8 cellular contexts compared by ENCODE assay signal in genomic region chr15:52018693-52019393, GRCh38. TPM values are rescaled to one million over a fixed set of nuclear protein-coding genes. Genes with fewer than 3 reads are reported as not detected.
DNase-seq lines count a peak whose midpoint lies in the region; ATAC-seq and TF ChIP-seq lines count a peak whose summit lies in the region.

TSS of gene MAPK6 (plus strand) at chr15:52019219. CDS start at chr15:52046461, 27,242 bp downstream.

- peaks cover 1% of the 10 kb centered on the region for H3K36me3 ChIP-seq in endodermal cell (ENCODE audit: control insufficient read depth, insufficient read depth, low read length)

- H3K27ac Mint-ChIP-seq in endodermal cell (peak within 1 kb of the TSS; percentile 99), mesothelial cell of epicardium (peak within 1 kb of the TSS; percentile 100)

- peak within 1 kb of the TSS; percentile 93 for H3K4me3 ChIP-seq in endodermal cell (ENCODE audit: low read length)

- H3K27me3 ChIP-seq in endodermal cell (ENCODE audit: control insufficient read depth, insufficient read depth, low read length, poor library complexity, severe bottlenecking) = no peaks in the 10 kb centered on the region

- H3K4me1 ChIP-seq in endodermal cell (ENCODE audit: control insufficient read depth, insufficient read depth, low read length) = no peaks in the 10 kb centered on the region

- H3K36me3 Mint-ChIP-seq in endodermal cell (ENCODE audit: low read depth) (no peaks in the 10 kb centered on the region), mesothelial cell of epicardium (no peaks in the 10 kb centered on the region)

- no peak for TF ChIP-seq CTCF in endodermal cell (conservative IDR thresholded peaks at IDR 0.05)
- TF ChIP-seq CTCF in mesothelial cell of epicardium (IDR thresholded peaks at IDR 0.05; ENCODE audit: unreplicated experiment) = no peak

- H3K27ac ChIP-seq in endodermal cell (ENCODE audit: low read depth, low read length) = peak within 1 kb of the TSS; percentile 99

- H3K4me1 Mint-ChIP-seq in endodermal cell = peaks cover 32% of the 10 kb centered on the region
- H3K4me1 Mint-ChIP-seq in mesothelial cell of epicardium = peaks cover 32% of the 10 kb centered on the region

- DNase-seq in COLO829 (ENCODE audit: low spot score) = peak; percentile 88
- peak; percentile 68 for DNase-seq in HS-5 (ENCODE audit: low read depth)
- peak; percentile 87 for DNase-seq in NOMO-1 treated with dmso at 0.1 percent for 144 hours (lab: John Stamatoyannopoulos, UW; ENCODE audit: unreplicated experiment)
- peak; percentile 77 for DNase-seq in activated CD8-positive, alpha-beta memory T cell treated with anti-CD3 and anti-CD28 coated beads, Interleukin-2, amount 50 U/mL, for 1 hour (ENCODE audit: extremely low read depth)
- DNase-seq in endodermal cell = peak; percentile 95
- DNase-seq in mesothelial cell of epicardium (ENCODE audit: low spot score in 2 of 2, unreplicated experiment in 2 of 2) = peak; percentile 95 to 97
- peak; percentile 86 to 93 for DNase-seq in stimulated activated CD8-positive, alpha-beta memory T cell treated with anti-CD3 and anti-CD28 coated beads, Interleukin-15, amount 100 ng/mL, for 4 hours (ENCODE audit: low read depth in 2 of 2)

- no peaks in the 10 kb centered on the region for H3K9me3 ChIP-seq in endodermal cell (ENCODE audit: control insufficient read depth, low read length)

- WGBS in endodermal cell (ENCODE audit: insufficient coverage in 1 of 2, insufficient read length in 1 of 2), 2 experiments = 10 to 39% methylated on average over 12 to 59 of the region's 59 CpGs

- H3K9ac ChIP-seq in endodermal cell (ENCODE audit: extremely low read depth, low read length, poor library complexity, severe bottlenecking) = peak within 1 kb of the TSS; percentile 82

- peaks cover 1% of the 10 kb centered on the region for H3K9me3 Mint-ChIP-seq in endodermal cell
- H3K9me3 Mint-ChIP-seq in mesothelial cell of epicardium = no peaks in the 10 kb centered on the region

- H3K27me3 Mint-ChIP-seq in endodermal cell (ENCODE audit: insufficient read depth) (peaks cover 2% of the 10 kb centered on the region), mesothelial cell of epicardium (ENCODE audit: low read depth) (no peaks in the 10 kb centered on the region)

- peak; percentile 48 for ATAC-seq in GM19468 (IDR thresholded peaks at IDR 0.05; ENCODE audit: extremely low read depth, unreplicated experiment)

- peak within 1 kb of the TSS; percentile 95 for H3K4me3 Mint-ChIP-seq in endodermal cell
- peak within 1 kb of the TSS; percentile 98 for H3K4me3 Mint-ChIP-seq in mesothelial cell of epicardium

RNA-seq across cellular contexts. Expression of gene MAPK6, which starts in this region (rescaled TPM):
- total RNA-seq in endodermal cell (10 to 100 TPM; 80.2 to 81.6 TPM), mesothelial cell of epicardium (56.7 to 59.9 TPM (median 57.4 TPM) in 3 replicates)
- 81.4 TPM for polyA plus RNA-seq in endodermal cell (2013, experiment 1 of 2)
- polyA plus RNA-seq in endodermal cell (2013, experiment 2 of 2) = 81.6 TPM

Comparison
In these comparisons a context has a peak if more than half of its experiments do, and no peak if none do; other contexts are left out.
1. Peak in every context shown above with its lines: DNase-seq, ATAC-seq, H3K4me3 ChIP-seq and H3K27ac ChIP-seq.